Comparison of ENCODE assay signal across 13 cellular contexts in the genomic region with DNA sequence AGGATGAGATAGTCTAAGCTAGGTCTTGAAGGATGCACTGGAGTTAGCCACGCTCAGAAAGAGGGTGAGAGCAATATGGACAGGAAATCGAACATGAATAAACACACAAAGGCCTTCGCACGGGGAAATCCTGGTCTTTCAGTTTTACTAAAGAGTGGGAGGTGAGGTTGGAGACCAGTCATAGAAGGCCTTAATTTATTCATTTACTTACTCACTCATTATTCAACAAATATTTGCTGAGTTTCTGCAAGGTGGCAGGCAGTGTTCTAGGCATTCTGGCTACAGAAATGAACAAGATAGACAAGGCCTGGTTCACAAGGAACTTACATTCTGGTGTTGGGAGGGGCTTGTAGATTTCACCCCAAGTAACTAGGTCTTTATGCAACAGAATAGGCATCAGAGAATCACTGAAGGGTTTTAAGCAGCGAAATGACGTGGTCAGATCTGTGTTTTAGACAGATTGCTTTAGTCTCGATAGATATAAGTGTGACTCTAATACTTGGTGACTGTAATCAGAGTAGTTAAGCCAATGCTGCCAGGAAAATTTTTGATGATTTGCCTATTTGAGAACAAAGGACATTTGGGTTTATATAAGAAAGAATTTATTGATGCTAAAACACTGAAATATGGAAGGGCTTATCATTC.
DNase-seq lines count a peak whose midpoint lies in the region; ATAC-seq and TF ChIP-seq lines count a peak whose summit lies in the region.
"Had no signal": no experiment of that assay in that cellular context is flagged by ENCODE, and none has a peak within 500 bp of the region (broad histone marks: within the 10 kb centered on the region; RNA-seq: fewer than 3 reads in every experiment).

No MANE protein-coding gene starts in this region.

- ATAC-seq in GM18499 (IDR thresholded peaks at IDR 0.05; ENCODE audit: insufficient read depth, unreplicated experiment) = peak; percentile 42
- peak; percentile 64 for ATAC-seq in GM18907 (IDR thresholded peaks at IDR 0.05; ENCODE audit: unreplicated experiment)
- ATAC-seq in HG03064 (IDR thresholded peaks at IDR 0.05; ENCODE audit: low read depth, unreplicated experiment) = peak; percentile 39
- no peak for ATAC-seq in HG02678 (IDR thresholded peaks at IDR 0.05; ENCODE audit: unreplicated experiment)
- ATAC-seq in WTC11 = no peak
- ATAC-seq: K562 had no signal

- H3K9me3 ChIP-seq in colonic mucosa = no peaks in the 10 kb centered on the region

- no peaks in the 10 kb centered on the region for H3K36me3 ChIP-seq in colonic mucosa

- WGBS in lower leg skin, 2 donors = 76 to 77% methylated on average over 7 of the region's 7 CpGs

- no peak overlapping the region for H3K27ac Mint-ChIP-seq in WTC11
- H3K27ac Mint-ChIP-seq: activated naive CD8-positive, alpha-beta T cell had no signal

- no peak for TF ChIP-seq POLR2A in lower leg skin (IDR thresholded peaks at IDR 0.05)

- TF ChIP-seq CTCF in colonic mucosa (IDR thresholded peaks at IDR 0.05) = no peak
- no peak for TF ChIP-seq CTCF in lower leg skin (IDR thresholded peaks at IDR 0.05)
- TF ChIP-seq CTCF in WTC11 (IDR thresholded peaks at IDR 0.05) = no peak

- intact Hi-C loops in colonic mucosa (cut with DNase I) (no loop called here), lower leg skin (cut with DNase I; ENCODE audit: low total_unique reads) (no loop called here)

- H3K4me3 Mint-ChIP-seq in WTC11 = no peak overlapping the region
- H3K4me3 Mint-ChIP-seq: activated naive CD8-positive, alpha-beta T cell had no signal

- no peak overlapping the region for H3K9ac ChIP-seq in colonic mucosa (ENCODE audit: low read depth in 2 of 2, low read length in 2 of 2)

- peaks cover 18% of the 10 kb centered on the region for H3K4me1 Mint-ChIP-seq in WTC11

- H3K4me3 ChIP-seq in colonic mucosa (no peak overlapping the region), lower leg skin (ENCODE audit: low read depth, poor library complexity, severe bottlenecking) (no peak overlapping the region)
- H3K4me3 ChIP-seq: K562 had no signal

- DNase-seq in colonic mucosa (no peak), lower leg skin (ENCODE audit: low spot score in 2 of 2) (no peak), LoVo (ENCODE audit: low spot score) (no peak), WTC11 (ENCODE audit: low spot score) (no peak)
- DNase-seq: NCI-H187, NCI-H82, SIG-M5 had no signal

- H3K4me1 ChIP-seq in colonic mucosa = no peaks in the 10 kb centered on the region

- CTCF ChIA-PET in WTC11 (lab: Charles Lee) = no interaction called here

- POLR2A ChIA-PET in WTC11 (lab: Charles Lee) = no interaction called here

- H3K9me3 Mint-ChIP-seq in WTC11 = peaks cover 4% of the 10 kb centered on the region

- peaks cover 4% of the 10 kb centered on the region for H3K36me3 Mint-ChIP-seq in WTC11
- H3K36me3 Mint-ChIP-seq: activated naive CD8-positive, alpha-beta T cell had no signal

- H3K27me3 ChIP-seq in colonic mucosa = no peaks in the 10 kb centered on the region

- H3K27me3 Mint-ChIP-seq in WTC11 (ENCODE audit: low read depth) = no peaks in the 10 kb centered on the region
- H3K27me3 Mint-ChIP-seq: activated naive CD8-positive, alpha-beta T cell had no signal

- H3K27ac ChIP-seq in colonic mucosa = peak overlapping the region; percentile 53

TF ChIP-seq in WTC11, 78 proteins besides CTCF, POLR2A, EP300 and RAD21:
- TF ChIP-seq, protein P1, sequence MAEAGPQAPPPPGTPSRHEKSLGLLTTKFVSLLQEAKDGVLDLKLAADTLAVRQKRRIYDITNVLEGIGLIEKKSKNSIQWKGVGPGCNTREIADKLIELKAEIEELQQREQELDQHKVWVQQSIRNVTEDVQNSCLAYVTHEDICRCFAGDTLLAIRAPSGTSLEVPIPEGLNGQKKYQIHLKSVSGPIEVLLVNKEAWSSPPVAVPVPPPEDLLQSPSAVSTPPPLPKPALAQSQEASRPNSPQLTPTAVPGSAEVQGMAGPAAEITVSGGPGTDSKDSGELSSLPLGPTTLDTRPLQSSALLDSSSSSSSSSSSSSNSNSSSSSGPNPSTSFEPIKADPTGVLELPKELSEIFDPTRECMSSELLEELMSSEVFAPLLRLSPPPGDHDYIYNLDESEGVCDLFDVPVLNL (CRISPR knock-in tag; IDR thresholded peaks at IDR 0.05; ENCODE audit: borderline replicate concordance, low read depth) = no peak
- TF ChIP-seq, protein P2, sequence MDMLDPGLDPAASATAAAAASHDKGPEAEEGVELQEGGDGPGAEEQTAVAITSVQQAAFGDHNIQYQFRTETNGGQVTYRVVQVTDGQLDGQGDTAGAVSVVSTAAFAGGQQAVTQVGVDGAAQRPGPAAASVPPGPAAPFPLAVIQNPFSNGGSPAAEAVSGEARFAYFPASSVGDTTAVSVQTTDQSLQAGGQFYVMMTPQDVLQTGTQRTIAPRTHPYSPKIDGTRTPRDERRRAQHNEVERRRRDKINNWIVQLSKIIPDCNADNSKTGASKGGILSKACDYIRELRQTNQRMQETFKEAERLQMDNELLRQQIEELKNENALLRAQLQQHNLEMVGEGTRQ (CRISPR knock-in tag; IDR thresholded peaks at IDR 0.05) = no peak
- TF ChIP-seq, protein P3, sequence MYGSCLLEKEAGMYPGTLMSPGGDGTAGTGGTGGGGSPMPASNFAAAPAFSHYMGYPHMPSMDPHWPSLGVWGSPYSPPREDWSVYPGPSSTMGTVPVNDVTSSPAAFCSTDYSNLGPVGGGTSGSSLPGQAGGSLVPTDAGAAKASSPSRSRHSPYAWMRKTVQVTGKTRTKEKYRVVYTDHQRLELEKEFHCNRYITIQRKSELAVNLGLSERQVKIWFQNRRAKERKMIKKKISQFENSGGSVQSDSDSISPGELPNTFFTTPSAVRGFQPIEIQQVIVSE (CRISPR knock-in tag; IDR thresholded peaks at IDR 0.05; ENCODE audit: borderline replicate concordance) = no peak
- TF ChIP-seq MXD4 (CRISPR knock-in tag; IDR thresholded peaks at IDR 0.05; ENCODE audit: borderline replicate concordance) (no peak), SMAD3 (CRISPR knock-in tag; IDR thresholded peaks at IDR 0.05; ENCODE audit: borderline replicate concordance) (no peak), MYBL2 (CRISPR knock-in tag; IDR thresholded peaks at IDR 0.05) (no peak), GABPB1 (CRISPR knock-in tag; IDR thresholded peaks at IDR 0.05) (no peak)

Comparison
In these comparisons a context has a peak if more than half of its experiments do, and no peak if none do; other contexts are left out.
1. ATAC-seq: peak in GM18499 (single experiment), GM18907 (single experiment) and HG03064 (single experiment); none in HG02678 (single experiment) and WTC11 (single experiment).